ENCODE assay signal across 30 cellular contexts in genomic region chr6:131269565-131270391, GRCh38.
A peak's percentile ranks its signal among the peaks of the same experiment; 100 is the strongest.
DNase-seq lines count a peak whose midpoint lies in the region; ATAC-seq lines count a peak whose summit lies in the region.
"Had no signal": no experiment of that assay in that cellular context is flagged by ENCODE, and none has a peak within 500 bp of the region (broad histone marks: within the 10 kb centered on the region; RNA-seq: fewer than 3 reads in every experiment).

No MANE protein-coding gene starts in this region.

- H3K36me3 Mint-ChIP-seq in activated T-cell treated with anti-CD3 and anti-CD28 coated beads, Interleukin-2, amount 50 U/mL, for 24 hours (ENCODE audit: low read depth) = peaks cover 59% of the 10 kb centered on the region
- H3K36me3 Mint-ChIP-seq in CD4-positive, CD25-positive, alpha-beta regulatory T cell = peaks cover 43% of the 10 kb centered on the region
- H3K36me3 Mint-ChIP-seq in activated T-cell treated with anti-CD3 and anti-CD28 coated beads, Interleukin-2, amount 50 U/mL, for 72 hours (ENCODE audit: insufficient read depth in 2 of 2) = peaks cover 11 to 25% of the 10 kb centered on the region in 2 donors
- no peaks in the 10 kb centered on the region for H3K36me3 Mint-ChIP-seq in stimulated activated effector memory CD8-positive, alpha-beta T cell treated with anti-CD3 and anti-CD28 coated beads, Interleukin-12 subunit alpha, Interleukin-12 subunit beta, amount 100 ng/mL, for 72 hours

- peaks cover 17% of the 10 kb centered on the region for H3K9me3 Mint-ChIP-seq in activated T-cell treated with anti-CD3 and anti-CD28 coated beads, Interleukin-2, amount 50 U/mL, for 24 hours
- peaks cover 1 to 9% (median 6%) of the 10 kb centered on the region in 7 donors for H3K9me3 Mint-ChIP-seq in CD4-positive, CD25-positive, alpha-beta regulatory T cell
- H3K9me3 Mint-ChIP-seq in activated T-cell treated with anti-CD3 and anti-CD28 coated beads, Interleukin-2, amount 50 U/mL, for 72 hours = peaks cover 8 to 9% of the 10 kb centered on the region in 2 donors
- H3K9me3 Mint-ChIP-seq in stimulated activated effector memory CD8-positive, alpha-beta T cell treated with anti-CD3 and anti-CD28 coated beads, Interleukin-12 subunit alpha, Interleukin-12 subunit beta, amount 100 ng/mL, for 72 hours = peaks cover 3% of the 10 kb centered on the region

- no peaks in the 10 kb centered on the region for H3K27me3 Mint-ChIP-seq in activated T-cell treated with anti-CD3 and anti-CD28 coated beads, Interleukin-2, amount 50 U/mL, for 24 hours
- H3K27me3 Mint-ChIP-seq in CD4-positive, CD25-positive, alpha-beta regulatory T cell = no peaks in the 10 kb centered on the region
- H3K27me3 Mint-ChIP-seq in activated T-cell treated with anti-CD3 and anti-CD28 coated beads, Interleukin-2, amount 50 U/mL, for 72 hours (ENCODE audit: low read depth) = no peaks in the 10 kb centered on the region

- H3K36me3 ChIP-seq in CD4-positive, CD25-positive, alpha-beta regulatory T cell (ENCODE audit: control insufficient read depth, insufficient read depth, low read length) = no peaks in the 10 kb centered on the region

- H3K27ac ChIP-seq in CD4-positive, CD25-positive, alpha-beta regulatory T cell (ENCODE audit: insufficient read depth, low read length, poor library complexity, severe bottlenecking) = no peak overlapping the region
- H3K27ac ChIP-seq: A549; BLaER1 treated with 17β-estradiol and CSF1 and Interleukin-3, amounts not matched to agents 10 nM and 100 nM had no signal

- H3K4me1 ChIP-seq in CD4-positive, CD25-positive, alpha-beta regulatory T cell (ENCODE audit: control insufficient read depth, insufficient read depth, low read length, poor library complexity, severe bottlenecking) = no peaks in the 10 kb centered on the region
- H3K4me1 ChIP-seq: A549 had no signal

- H3K4me3 ChIP-seq in CD4-positive, CD25-positive, alpha-beta regulatory T cell (ENCODE audit: low read depth, low read length) = no peak overlapping the region
- H3K4me3 ChIP-seq: A549; BLaER1 treated with 17β-estradiol and CSF1 and Interleukin-3, amounts not matched to agents 10 nM and 100 nM; GM12878; GM23338 had no signal

- no peak overlapping the region for H3K4me3 Mint-ChIP-seq in activated T-cell treated with anti-CD3 and anti-CD28 coated beads, Interleukin-2, amount 50 U/mL, for 24 hours
- H3K4me3 Mint-ChIP-seq in CD4-positive, CD25-positive, alpha-beta regulatory T cell = peak overlapping the region in 1 of 4 donors; percentile 2
- H3K4me3 Mint-ChIP-seq in activated T-cell treated with anti-CD3 and anti-CD28 coated beads, Interleukin-2, amount 50 U/mL, for 72 hours = no peak overlapping the region
- H3K4me3 Mint-ChIP-seq in stimulated activated effector memory CD8-positive, alpha-beta T cell treated with anti-CD3 and anti-CD28 coated beads, Interleukin-12 subunit alpha, Interleukin-12 subunit beta, amount 100 ng/mL, for 72 hours = no peak overlapping the region
- H3K4me3 Mint-ChIP-seq: CD8-positive, alpha-beta memory T cell; GM23338; H9 had no signal

- DNase-seq in activated T-cell treated with anti-CD3 and anti-CD28 coated beads, Interleukin-2, amount 50 U/mL, for 24 hours = no peak
- no peak for DNase-seq in activated T-cell treated with anti-CD3 and anti-CD28 coated beads, Interleukin-2, amount 50 U/mL, for 1 hour
- no peak for DNase-seq in CD4-positive, CD25-positive, alpha-beta regulatory T cell
- DNase-seq in activated T-cell treated with anti-CD3 and anti-CD28 coated beads, Interleukin-2, amount 50 U/mL, for 72 hours = no peak
- no peak for DNase-seq in stimulated activated effector memory CD8-positive, alpha-beta T cell treated with anti-CD3 and anti-CD28 coated beads, Interleukin-12 subunit alpha, Interleukin-12 subunit beta, amount 100 ng/mL, for 72 hours (ENCODE audit: low spot score in 2 of 2)
- DNase-seq in middle frontal gyrus (ENCODE audit: extremely low spot score, low spot score) = no peak
- DNase-seq: AML-193; CD8-positive, alpha-beta memory T cell; DMS 273 treated with DMSO at 0.1 percent for 48 hours; DMS79; EL; GDM1; H9; Karpas-422; NCI-H1092 treated with DMSO at 0.1 percent for 48 hours; NCI-H1436; NCI-H187; NCI-H2081 treated with DMSO at 0.1 percent for 48 hours; NCI-H2171; NCI-H226; NCI-H510A; NCI-H69; SHP77 treated with DMSO at 0.1 percent for 48 hours had no signal

- peak overlapping the region; percentile 89 for H3K27ac Mint-ChIP-seq in activated T-cell treated with anti-CD3 and anti-CD28 coated beads, Interleukin-2, amount 50 U/mL, for 24 hours
- peak overlapping the region in 2 of 3 donors; percentile 28 to 52 for H3K27ac Mint-ChIP-seq in CD4-positive, CD25-positive, alpha-beta regulatory T cell
- peak overlapping the region; percentile 19 for H3K27ac Mint-ChIP-seq in activated T-cell treated with anti-CD3 and anti-CD28 coated beads, Interleukin-2, amount 50 U/mL, for 72 hours
- no peak overlapping the region for H3K27ac Mint-ChIP-seq in stimulated activated effector memory CD8-positive, alpha-beta T cell treated with anti-CD3 and anti-CD28 coated beads, Interleukin-12 subunit alpha, Interleukin-12 subunit beta, amount 100 ng/mL, for 72 hours
- H3K27ac Mint-ChIP-seq: CD8-positive, alpha-beta memory T cell; GM23338; H9 had no signal

- peaks cover 45% of the 10 kb centered on the region for H3K4me1 Mint-ChIP-seq in activated T-cell treated with anti-CD3 and anti-CD28 coated beads, Interleukin-2, amount 50 U/mL, for 24 hours (ENCODE audit: low read depth)
- peaks cover 15 to 47% (median 34%) of the 10 kb centered on the region in 4 donors for H3K4me1 Mint-ChIP-seq in CD4-positive, CD25-positive, alpha-beta regulatory T cell
- peaks cover 29% of the 10 kb centered on the region for H3K4me1 Mint-ChIP-seq in activated T-cell treated with anti-CD3 and anti-CD28 coated beads, Interleukin-2, amount 50 U/mL, for 72 hours (ENCODE audit: low read depth)
- peaks cover 8% of the 10 kb centered on the region for H3K4me1 Mint-ChIP-seq in stimulated activated effector memory CD8-positive, alpha-beta T cell treated with anti-CD3 and anti-CD28 coated beads, Interleukin-12 subunit alpha, Interleukin-12 subunit beta, amount 100 ng/mL, for 72 hours

- peaks cover 6 to 11% of the 10 kb centered on the region in 2 experiments for H3K9me3 ChIP-seq in CD4-positive, CD25-positive, alpha-beta regulatory T cell (ENCODE audit: control insufficient read depth in 2 of 2, low read length in 2 of 2)
- H3K9me3 ChIP-seq: A549 had no signal

- no peaks in the 10 kb centered on the region for H3K27me3 ChIP-seq in CD4-positive, CD25-positive, alpha-beta regulatory T cell (ENCODE audit: control insufficient read depth, insufficient read depth, low read length)
- H3K27me3 ChIP-seq: BLaER1 treated with 17β-estradiol and CSF1 and Interleukin-3, amounts not matched to agents 10 nM and 100 nM had no signal

- ATAC-seq in CD4-positive, CD25-positive, alpha-beta regulatory T cell (ENCODE audit: low read depth in 2 of 2) = no peak
- peak; percentile 73 to 80 for ATAC-seq in activated T-cell treated with anti-CD3 and anti-CD28 coated beads, Interleukin-2, amount 50 U/mL, for 72 hours (replicated peaks in 1 of 2)
- peak; percentile 73 for ATAC-seq in stimulated activated effector memory CD8-positive, alpha-beta T cell treated with anti-CD3 and anti-CD28 coated beads, Interleukin-12 subunit alpha, Interleukin-12 subunit beta, amount 100 ng/mL, for 72 hours
- no peak for ATAC-seq in HG03520 (IDR thresholded peaks at IDR 0.05; ENCODE audit: unreplicated experiment)
- ATAC-seq: A549, GM12878, GM23338, HepG2, Panc1 had no signal

Comparison
In these comparisons a context has a peak if more than half of its experiments do, and no peak if none do; other contexts are left out.
1. ATAC-seq: peak in activated T-cell treated with anti-CD3 and anti-CD28 coated beads, Interleukin-2, amount 50 U/mL, for 72 hours (2 of 2) and stimulated activated effector memory CD8-positive, alpha-beta T cell treated with anti-CD3 and anti-CD28 coated beads, Interleukin-12 subunit alpha, Interleukin-12 subunit beta, amount 100 ng/mL, for 72 hours (single experiment); none in CD4-positive, CD25-positive, alpha-beta regulatory T cell (0 of 2) and HG03520 (single experiment).